33 cellular contexts compared by ENCODE assay signal in genomic region chr5:156258934-156259333, GRCh38.
"Had no signal": no experiment of that assay in that cellular context is flagged by ENCODE, and none has a peak within 500 bp of the region (broad histone marks: within the 10 kb centered on the region; RNA-seq: fewer than 3 reads in every experiment).

No MANE protein-coding gene starts in this region.

- H3K36me3 ChIP-seq: adrenal gland, brain microvascular endothelial cell, breast epithelium had no signal

- H3K27me3 ChIP-seq: adrenal gland, body of pancreas, brain microvascular endothelial cell, breast epithelium had no signal

- FAIRE-seq: astrocyte, colon, TTC549 had no signal

- H3K4me3 ChIP-seq: adrenal gland, body of pancreas, breast epithelium had no signal

- H3K27ac ChIP-seq: adrenal gland, body of pancreas, brain microvascular endothelial cell, breast epithelium, VCaP had no signal

- DNase-seq: activated B cell treated with CpG ODN at 0.5 μM for 24 hours; activated CD4-positive, alpha-beta memory T cell treated with anti-CD3 and anti-CD28 coated beads for 36 hours; activated CD4-positive, alpha-beta T cell treated with anti-CD3 and anti-CD28 coated beads for 4 hours; activated CD4-positive, alpha-beta T cell treated with anti-CD3 and anti-CD28 coated beads, Interleukin-2, amount 10 ng/mL, durations not matched to agents 24 days and 14 days; activated CD4-positive, alpha-beta T cell treated with anti-CD3 and anti-CD28 coated beads, Interleukin-2, amount 50 U/mL, for 1 hour; activated CD4-positive, alpha-beta T cell treated with anti-CD3 and anti-CD28 coated beads, Interleukin-2, amount 50 U/mL, for 4 hours; activated CD4-positive, CD25-positive, alpha-beta regulatory T cell treated with anti-CD3 and anti-CD28 coated beads, Interleukin-2, amount 50 U/mL, for 72 hours; activated CD8-positive, alpha-beta memory T cell treated with anti-CD3 and anti-CD28 coated beads, Interleukin-2, amount 50 U/mL, for 4 hours; activated CD8-positive, alpha-beta T cell treated with anti-CD3 and anti-CD28 coated beads for 36 hours; activated effector memory CD4-positive, alpha-beta T cell treated with anti-CD3 and anti-CD28 coated beads, Interleukin-2, amount 50 U/mL, for 16 hours; activated gamma-delta T cell treated with Interleukin-2 at 50 U/mL for 16 hours; activated naive CD4-positive, alpha-beta T cell; activated naive CD4-positive, alpha-beta T cell treated with anti-CD3 and anti-CD28 coated beads for 36 hours; activated naive CD4-positive, alpha-beta T cell treated with anti-CD3 and anti-CD28 coated beads, Interleukin-2, amount 50 U/mL, for 16 hours; activated naive CD8-positive, alpha-beta T cell treated with anti-CD3 and anti-CD28 coated beads for 36 hours; activated T-cell treated with anti-CD3 and anti-CD28 coated beads for 4 hours; activated T-cell treated with anti-CD3 and anti-CD28 coated beads, Interleukin-2, amount 50 U/mL, for 1 hour; activated T-cell treated with anti-CD3 and anti-CD28 coated beads, Interleukin-2, amount 50 U/mL, for 4 hours; activated T-cell treated with anti-CD3 and anti-CD28 coated beads, Interleukin-2, amount 50 U/mL, for 72 hours; adrenal gland; amniotic stem cell; aorta; body of pancreas; brain microvascular endothelial cell; central memory CD4-positive, alpha-beta T cell; T-helper 17 cell had no signal

- H3K9me3 ChIP-seq: adrenal gland, body of pancreas, breast epithelium had no signal

- ATAC-seq: activated CD8-positive, alpha-beta T cell treated with anti-CD3 and anti-CD28 coated beads for 36 hours; activated naive CD4-positive, alpha-beta T cell treated with anti-CD3 and anti-CD28 coated beads, Interleukin-2, amount 50 U/mL, for 72 hours; activated T-cell treated with anti-CD3 and anti-CD28 coated beads, Interleukin-2, amount 50 U/mL, for 4 hours; activated T-cell treated with anti-CD3 and anti-CD28 coated beads, Interleukin-2, amount 50 U/mL, for 72 hours; activated T-helper 17 cell treated with anti-CD3 and anti-CD28 coated beads, Interleukin-2, amount 50 U/mL, for 72 hours; body of pancreas; T-helper 17 cell had no signal

- H3K4me1 ChIP-seq: adrenal gland, body of pancreas, breast epithelium had no signal
